9 cellular contexts compared by ENCODE assay signal in the genomic region with DNA sequence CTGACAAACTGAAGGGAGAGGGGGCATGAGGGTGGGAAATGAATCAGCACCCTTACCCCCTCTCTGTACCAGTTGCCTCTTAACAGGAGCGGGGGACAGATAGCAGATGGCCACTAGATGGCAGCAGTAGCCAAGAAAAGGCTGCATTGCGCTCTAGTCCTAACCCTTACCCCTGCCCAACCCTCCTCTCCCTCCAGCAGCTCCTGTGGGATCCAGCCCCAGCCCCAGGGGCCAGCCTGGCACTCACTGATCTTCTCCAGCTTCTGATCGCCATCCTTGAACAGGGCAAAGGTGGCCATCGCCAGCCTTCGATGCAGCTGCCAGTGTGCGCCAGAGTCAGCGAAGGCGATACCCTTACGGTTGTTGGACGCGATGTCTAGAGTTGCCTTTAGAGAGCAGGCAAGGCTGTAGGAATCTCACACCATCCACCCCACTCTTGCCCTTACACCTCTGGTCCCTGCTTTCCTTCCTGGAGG. TPM values are rescaled to one million over a fixed set of nuclear protein-coding genes. Genes with fewer than 3 reads are reported as not detected.
DNase-seq lines count a peak whose midpoint lies in the region; ATAC-seq and TF ChIP-seq lines count a peak whose summit lies in the region.
"Had no signal": no experiment of that assay in that cellular context is flagged by ENCODE, and none has a peak within 500 bp of the region (broad histone marks: within the 10 kb centered on the region; RNA-seq: fewer than 3 reads in every experiment).

No MANE protein-coding gene starts in this region.

- no peak overlapping the region for H3K4me3 Mint-ChIP-seq in activated CD4-positive, alpha-beta T cell treated with anti-CD3 and anti-CD28 coated beads, Interleukin-2, amount 10 ng/mL, durations not matched to agents 7 days and 5 days
- H3K4me3 Mint-ChIP-seq: T-helper 1 cell treated with Interleukin-12 subunit alpha and Interleukin-12 subunit beta and Interleukin-4 antibody, amounts not matched to agents 30 μg/mL and 1 μg/mL, for 36 hours had no signal

- peaks cover 0 to 9% (median 6%) of the 10 kb centered on the region in 4 donors for H3K4me1 ChIP-seq in liver (ENCODE audit: control insufficient read depth in 4 of 4, insufficient read depth in 4 of 4, low read length in 3 of 4)

- TF ChIP-seq RAD21 in liver (IDR thresholded peaks at IDR 0.05), result peak; percentile 95 to 99

- H3K27ac ChIP-seq in coronary artery (no peak overlapping the region), liver (ENCODE audit: low read depth in 1 of 2, low read length in 2 of 2) (no peak overlapping the region)

- peak; percentile 85 for TF ChIP-seq CTCF in coronary artery (IDR thresholded peaks at IDR 0.05)
- TF ChIP-seq CTCF in liver (IDR thresholded peaks at IDR 0.05; ENCODE audit: low read depth, low read length, missing input control), result peak; percentile 91

- ATAC-seq in HG03139 (IDR thresholded peaks at IDR 0.05; ENCODE audit: unreplicated experiment), result peak; percentile 63
- no peak for ATAC-seq in HG03135 (IDR thresholded peaks at IDR 0.05; ENCODE audit: unreplicated experiment)

- POLR2A ChIA-PET in activated CD4-positive, alpha-beta T cell treated with anti-CD3 and anti-CD28 coated beads, Interleukin-2, amount 10 ng/mL, durations not matched to agents 7 days and 5 days (lab: Charles Lee), result no interaction called here

- 69% methylated on average over 11 of the region's 11 CpGs for WGBS in liver

- no peaks in the 10 kb centered on the region for H3K9me3 Mint-ChIP-seq in activated CD4-positive, alpha-beta T cell treated with anti-CD3 and anti-CD28 coated beads, Interleukin-2, amount 10 ng/mL, durations not matched to agents 7 days and 5 days

- no peaks in the 10 kb centered on the region for H3K36me3 ChIP-seq in liver (ENCODE audit: control insufficient read depth in 4 of 4, insufficient read depth in 3 of 4, low read depth in 1 of 4, low read length in 3 of 4)

- no peaks in the 10 kb centered on the region for H3K36me3 Mint-ChIP-seq in activated CD4-positive, alpha-beta T cell treated with anti-CD3 and anti-CD28 coated beads, Interleukin-2, amount 10 ng/mL, durations not matched to agents 7 days and 5 days (ENCODE audit: low read depth)

- DNase-seq in DMS153 treated with DMSO at 0.1 percent for 48 hours (lab: John Stamatoyannopoulos, UW; ENCODE audit: unreplicated experiment) (peak; percentile 57), NCI-H526 treated with DMSO at 0.1 percent for 48 hours (lab: John Stamatoyannopoulos, UW) (peak; percentile 35), coronary artery (ENCODE audit: low spot score) (no peak)
- DNase-seq in activated CD4-positive, alpha-beta T cell treated with anti-CD3 and anti-CD28 coated beads, Interleukin-2, amount 10 ng/mL, durations not matched to agents 7 days and 5 days, result peak; percentile 81
- DNase-seq in stimulated activated CD4-positive, alpha-beta T cell treated with anti-CD3 and anti-CD28 coated beads, TNF-alpha, amount 100 ng/mL, for 48 hours (ENCODE audit: low read depth in 3 of 3), result peak; percentile 62 to 73 (median 64)

- no peak overlapping the region for H3K27ac Mint-ChIP-seq in activated CD4-positive, alpha-beta T cell treated with anti-CD3 and anti-CD28 coated beads, Interleukin-2, amount 10 ng/mL, durations not matched to agents 7 days and 5 days
- H3K27ac Mint-ChIP-seq: T-helper 1 cell treated with Interleukin-12 subunit alpha and Interleukin-12 subunit beta and Interleukin-4 antibody, amounts not matched to agents 30 μg/mL and 1 μg/mL, for 36 hours had no signal

- H3K4me3 ChIP-seq in coronary artery, result no peak overlapping the region
- H3K4me3 ChIP-seq in liver (ENCODE audit: low read depth in 1 of 3, low read length in 3 of 3), result no peak overlapping the region

- peaks cover 0 to 7% (median under 1%) of the 10 kb centered on the region in 4 donors for H3K9me3 ChIP-seq in liver (ENCODE audit: control insufficient read depth in 4 of 4, low read length in 3 of 4)

- peaks cover 1% of the 10 kb centered on the region for H3K27me3 Mint-ChIP-seq in activated CD4-positive, alpha-beta T cell treated with anti-CD3 and anti-CD28 coated beads, Interleukin-2, amount 10 ng/mL, durations not matched to agents 7 days and 5 days

- H3K4me1 Mint-ChIP-seq in activated CD4-positive, alpha-beta T cell treated with anti-CD3 and anti-CD28 coated beads, Interleukin-2, amount 10 ng/mL, durations not matched to agents 7 days and 5 days, result no peaks in the 10 kb centered on the region

- H3K27me3 ChIP-seq in liver (ENCODE audit: control insufficient read depth in 4 of 4, insufficient read depth in 4 of 4, low read length in 3 of 4), result no peaks in the 10 kb centered on the region

- CTCF ChIA-PET in activated CD4-positive, alpha-beta T cell treated with anti-CD3 and anti-CD28 coated beads, Interleukin-2, amount 10 ng/mL, durations not matched to agents 7 days and 5 days (lab: Charles Lee), result interaction anchor here (0.6 to 1.5 kb wide), 6 partner anchors 22 to 583 kb away, joined by 3 to 5 read pairs (median 4); no protein-coding TSS in a partner anchor

- H3K9ac ChIP-seq in liver (ENCODE audit: low read depth in 1 of 2, low read length in 2 of 2), result no peak overlapping the region

TF ChIP-seq in liver, 16 proteins besides CTCF, POLR2A, EP300 and RAD21:
- no peak for TF ChIP-seq YY1 (IDR thresholded peaks at IDR 0.05)
- peak in 1 of 2 donors; percentile 24 for TF ChIP-seq HNF4A (conservative IDR thresholded peaks at IDR 0.05)

RNA-seq across cellular contexts. Expression of gene CYP17A1, which starts 2.2 kb away (rescaled TPM):
- not detected for total RNA-seq in activated CD4-positive, alpha-beta T cell treated with anti-CD3 and anti-CD28 coated beads, Interleukin-2, amount 10 ng/mL, durations not matched to agents 7 days and 5 days
- total RNA-seq in liver, result 1 to 10 TPM in 1 of 2 donors, not detected in 1; 1.0 TPM
- 10 to 100 TPM in 1 of 2 donors, under 1 TPM in 1; 0.16 to 13.1 TPM for polyA plus RNA-seq in liver

RNA-seq across cellular contexts. Expression of gene BORCS7, which starts 19.0 kb away (rescaled TPM):
- 10 to 100 TPM; 10.7 to 13.0 TPM for total RNA-seq in activated CD4-positive, alpha-beta T cell treated with anti-CD3 and anti-CD28 coated beads, Interleukin-2, amount 10 ng/mL, durations not matched to agents 7 days and 5 days
- total RNA-seq in liver, result 10 to 100 TPM; 30.0 to 30.6 TPM
- 10 to 100 TPM; 30.5 to 55.0 TPM for polyA plus RNA-seq in liver

RNA-seq across cellular contexts. Expression of gene AS3MT, which starts 34.2 kb away (rescaled TPM):
- total RNA-seq in activated CD4-positive, alpha-beta T cell treated with anti-CD3 and anti-CD28 coated beads, Interleukin-2, amount 10 ng/mL, durations not matched to agents 7 days and 5 days, result under 1 TPM; 0.48 to 0.60 TPM
- 10 to 100 TPM; 18.8 to 38.1 TPM for total RNA-seq in liver
- 10 to 100 TPM; 13.4 to 13.6 TPM for polyA plus RNA-seq in liver

Comparison
In these comparisons a context has a peak if more than half of its experiments do, and no peak if none do; other contexts are left out.
1. RNA of gene AS3MT, which starts 34.2 kb away (total RNA-seq): 18.8 to 38.1 TPM in liver; 0.48 to 0.60 TPM in activated CD4-positive, alpha-beta T cell treated with anti-CD3 and anti-CD28 coated beads, Interleukin-2, amount 10 ng/mL, durations not matched to agents 7 days and 5 days; every median in the first group is over 10 times any median in the second.